ENCODE assay signal across 27 cellular contexts in genomic region chr2:39606585-39606984, GRCh38. TPM values are rescaled to one million over a fixed set of nuclear protein-coding genes. Genes with fewer than 3 reads are reported as not detected.
DNase-seq lines count a peak whose midpoint lies in the region; ATAC-seq and TF ChIP-seq lines count a peak whose summit lies in the region.
"Had no signal": no experiment of that assay in that cellular context is flagged by ENCODE, and none has a peak within 500 bp of the region (broad histone marks: within the 10 kb centered on the region; RNA-seq: fewer than 3 reads in every experiment).

No MANE protein-coding gene starts in this region.

- no peak for ATAC-seq in left lobe of liver
- ATAC-seq: activated CD4-positive, CD25-positive, alpha-beta regulatory T cell treated with anti-CD3 and anti-CD28 coated beads, Interleukin-2, amount 50 U/mL, for 24 hours; foreskin keratinocyte; heart right ventricle; left colon; right cardiac atrium had no signal

- peak; percentile 37 for DNase-seq in LHCN-M2 (ENCODE audit: low read depth)
- DNase-seq in choroid plexus epithelial cell (ENCODE audit: low read depth): peak; percentile 84
- peak; percentile 51 for DNase-seq in left kidney (ENCODE audit: low read depth, low spot score)
- DNase-seq in left lobe of liver (ENCODE audit: low spot score): no peak
- DNase-seq in GDM1 (lab: John Stamatoyannopoulos, UW): no peak
- DNase-seq in KBM-7: no peak
- no peak for DNase-seq in NCI-H82 treated with DMSO at 0.1 percent for 48 hours (lab: John Stamatoyannopoulos, UW; ENCODE audit: unreplicated experiment)
- DNase-seq: activated CD4-positive, alpha-beta memory T cell treated with anti-CD3 and anti-CD28 coated beads for 36 hours; activated naive CD4-positive, alpha-beta T cell treated with Interleukin-2 at 50 U/mL for 16 hours; cerebellar nuclear complex; esophagus squamous epithelium; foreskin keratinocyte; GOT3; heart right ventricle; KG1; left colon; NCI-H2081; NCI-H524 treated with DMSO at 0.1 percent for 48 hours; NK-92 treated with Interleukin-12 subunit alpha and Interleukin-12 subunit beta, amount 100 ng/mL, for 24 hours; PC-9; posterior cingulate gyrus; right cardiac atrium; SK-N-SH; spleen had no signal

- H3K4me3 ChIP-seq in choroid plexus epithelial cell (ENCODE audit: low read depth, low read length): no peak overlapping the region
- H3K4me3 ChIP-seq: esophagus squamous epithelium, heart right ventricle, PC-9, spleen, tibial nerve had no signal

- in situ Hi-C loops in KBM-7 (cut with MboI; ENCODE audit: low pct_unique_long_range_greater_than_20kb, low sequenced_read_pairs): no loop called here

- TF ChIP-seq CTCF in choroid plexus epithelial cell (conservative IDR thresholded peaks at IDR 0.05; ENCODE audit: low read depth, low read length): no peak

RNA-seq across cellular contexts. Expression of gene TMEM178A, which starts 59.1 kb away (rescaled TPM):
- 0.06 and 0.40 TPM in 2 replicates for total RNA-seq in LHCN-M2 (2014; rRNA removed)
- polyA plus RNA-seq in LHCN-M2 (2012): 0.96 TPM
- 0.81 TPM for total RNA-seq in left lobe of liver
- total RNA-seq: dermis microvascular lymphatic vessel endothelial cell, foreskin keratinocyte had no signal

Comparison
In these comparisons a context has a peak if more than half of its experiments do, and no peak if none do; other contexts are left out.
1. DNase-seq: peak in LHCN-M2 (single experiment), choroid plexus epithelial cell (single experiment) and left kidney (single experiment); none in left lobe of liver (single experiment), GDM1 (single experiment), KBM-7 (single experiment) and NCI-H82 treated with DMSO at 0.1 percent for 48 hours (single experiment).